1 cellular context compared by ENCODE assay signal in the genomic region with DNA sequence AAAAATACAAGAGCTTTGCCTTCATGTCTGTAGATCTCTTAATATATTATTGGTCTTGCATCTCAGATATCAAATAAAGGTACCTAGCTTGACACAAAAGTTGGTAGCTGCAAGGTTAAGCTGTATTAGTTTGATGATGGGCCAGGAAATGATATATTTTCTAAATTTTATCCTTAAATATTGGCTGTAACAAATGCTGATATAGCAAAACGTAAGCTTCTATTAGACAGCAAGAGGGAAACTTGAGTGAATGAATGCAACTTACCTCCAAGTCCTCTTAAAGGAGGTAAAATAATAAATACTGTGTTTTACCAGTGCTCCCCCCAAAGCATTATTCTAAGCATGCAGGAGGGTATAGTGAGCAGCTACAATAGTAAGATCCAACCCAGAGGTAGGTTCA. TPM values are rescaled to one million over a fixed set of nuclear protein-coding genes. Genes with fewer than 3 reads are reported as not detected.
"Had no signal": no experiment of that assay in that cellular context is flagged by ENCODE, and none has a peak within 500 bp of the region (broad histone marks: within the 10 kb centered on the region; RNA-seq: fewer than 3 reads in every experiment).

No MANE protein-coding gene starts in this region.

RNA-seq across cellular contexts. Expression of a gene that starts 4.2 kb away (rescaled TPM):
- total RNA-seq: myocyte had no signal
